17 cellular contexts compared by ENCODE assay signal in genomic region chr21:34859976-34860653, GRCh38.
"Had no signal": no experiment of that assay in that cellular context is flagged by ENCODE, and none has a peak within 500 bp of the region (broad histone marks: within the 10 kb centered on the region; RNA-seq: fewer than 3 reads in every experiment).

No MANE protein-coding gene starts in this region.

- H3K27me3 Mint-ChIP-seq: central memory CD8-positive, alpha-beta T cell; naive thymus-derived CD4-positive, alpha-beta T cell; stimulated activated naive B cell treated with anti-CD40 and anti-IgM and Interleukin-4, amounts not matched to agents 10 μg/mL and 1 μg/mL and 100 μg/mL, for 72 hours had no signal

- H3K27ac Mint-ChIP-seq: stimulated activated naive B cell treated with anti-CD40 and anti-IgM and Interleukin-4, amounts not matched to agents 10 μg/mL and 1 μg/mL and 100 μg/mL, for 72 hours had no signal

- H3K9me3 ChIP-seq: left lung, mucosa of descending colon, neutrophil, tibial artery, uterus had no signal

- ATAC-seq: left lung; mucosa of descending colon; naive thymus-derived CD4-positive, alpha-beta T cell had no signal

- H3K27me3 ChIP-seq: brain microvascular endothelial cell, left lung, neutrophil, tibial artery, uterus had no signal

- H3K4me3 Mint-ChIP-seq: central memory CD8-positive, alpha-beta T cell had no signal

- H3K4me1 ChIP-seq: uterus had no signal

- H3K27ac ChIP-seq: brain microvascular endothelial cell, left lung, neutrophil, tibial artery, uterus had no signal

- DNase-seq: activated CD4-positive, alpha-beta T cell treated with anti-CD3 and anti-CD28 coated beads, Interleukin-2, amount 50 U/mL, for 48 hours; anterior cingulate cortex; brain microvascular endothelial cell; effector CD8-positive, alpha-beta T cell; foreskin fibroblast; glutamatergic neuron; hypothalamus; kidney; left lung; mucosa of descending colon; naive thymus-derived CD4-positive, alpha-beta T cell; stimulated activated CD4-positive, alpha-beta T cell treated with anti-CD3 and anti-CD28 coated beads, Interleukin-2, amount 100 ng/mL, for 48 hours; stimulated activated naive B cell treated with anti-CD40 and anti-IgM and Interleukin-4, amounts not matched to agents 10 μg/mL and 1 μg/mL and 100 μg/mL, for 72 hours; tibial artery; uterus had no signal

- H3K36me3 ChIP-seq: uterus had no signal

- H3K4me3 ChIP-seq: left lung, mucosa of descending colon, tibial artery, uterus had no signal

- H3K9me3 Mint-ChIP-seq: central memory CD8-positive, alpha-beta T cell; stimulated activated naive B cell treated with anti-CD40 and anti-IgM and Interleukin-4, amounts not matched to agents 10 μg/mL and 1 μg/mL and 100 μg/mL, for 72 hours had no signal
